18 cellular contexts compared by ENCODE assay signal in genomic region chr12:56362130-56363059, GRCh38. TPM values are rescaled to one million over a fixed set of nuclear protein-coding genes. Genes with fewer than 3 reads are reported as not detected.
DNase-seq lines count a peak whose midpoint lies in the region; ATAC-seq and TF ChIP-seq lines count a peak whose summit lies in the region.
"Had no signal": no experiment of that assay in that cellular context is flagged by ENCODE, and none has a peak within 500 bp of the region (broad histone marks: within the 10 kb centered on the region; RNA-seq: fewer than 3 reads in every experiment).

TSS of gene APOF (minus strand) at chr12:56362857. CDS start at chr12:56362745, 112 bp downstream.

- POLR2A ChIA-PET in T-cell (lab: Charles Lee), result no interaction called here

- intact Hi-C loops in spleen (cut with DNase I; ENCODE audit: low total_unique reads), result loop anchor here (10.0 kb wide), 1 partner anchor 82 kb away; the partner anchor contains the start of gene TIMELESS

- no peaks in the 10 kb centered on the region for H3K27me3 ChIP-seq in spleen (replicated peaks in 1 of 7)

- no peak for TF ChIP-seq POLR2A in spleen (IDR thresholded peaks at IDR 0.05)

- peaks cover 0 to 4% (median 0%) of the 10 kb centered on the region in 6 donors for H3K36me3 ChIP-seq in spleen

- H3K27ac Mint-ChIP-seq in activated T-cell treated with anti-CD3 and anti-CD28 coated beads, Interleukin-2, amount 50 U/mL, for 72 hours, result peak within 1 kb of the TSS; percentile 22
- H3K27ac Mint-ChIP-seq in T-cell (peak within 1 kb of the TSS; percentile 94 to 98), endothelial cell (ENCODE audit: unreplicated experiment) (no peak within 1 kb of the TSS)

- no peaks in the 10 kb centered on the region for H3K9me3 Mint-ChIP-seq in activated T-cell treated with anti-CD3 and anti-CD28 coated beads, Interleukin-2, amount 50 U/mL, for 72 hours
- H3K9me3 Mint-ChIP-seq in T-cell (no peaks in the 10 kb centered on the region), endothelial cell (ENCODE audit: unreplicated experiment) (no peaks in the 10 kb centered on the region)

- TF ChIP-seq CTCF in endothelial cell (IDR thresholded peaks at IDR 0.05; ENCODE audit: unreplicated experiment), result no peak
- no peak for TF ChIP-seq CTCF in spleen (IDR thresholded peaks at IDR 0.05 in 8 of 11, conservative IDR thresholded peaks at IDR 0.05 in 3 of 11)

- peak within 1 kb of the TSS in 1 of 8 donors; percentile 93 for H3K27ac ChIP-seq in spleen

- no peak within 1 kb of the TSS for H3K4me3 ChIP-seq in spleen

- CTCF ChIA-PET in T-cell (lab: Charles Lee), result interaction anchor here in 1 of 2 donors (1.1 kb wide), 2 partner anchors 9 to 102 kb away, joined by 3 read pairs; no protein-coding TSS in a partner anchor

- WGBS in spleen, 5 donors, result 89 to 93% (median 92%) methylated on average over 10 of the region's 10 CpGs

- H3K4me3 Mint-ChIP-seq in activated T-cell treated with anti-CD3 and anti-CD28 coated beads, Interleukin-2, amount 50 U/mL, for 72 hours, result peak within 1 kb of the TSS; percentile 88 to 94
- H3K4me3 Mint-ChIP-seq in T-cell, result peak within 1 kb of the TSS; percentile 84 to 96 (median 95)
- H3K4me3 Mint-ChIP-seq in endothelial cell (ENCODE audit: unreplicated experiment), result peak within 1 kb of the TSS; percentile 95

- DNase-seq in activated T-cell treated with anti-CD3 and anti-CD28 coated beads, Interleukin-2, amount 50 U/mL, for 72 hours, result no peak
- no peak for DNase-seq in activated T-cell treated with anti-CD3 and anti-CD28 coated beads, Interleukin-2, amount 50 U/mL, for 1 hour
- DNase-seq in T-cell (no peak), endothelial cell (ENCODE audit: low spot score) (no peak), spleen (peak; percentile 34), HK-2 (ENCODE audit: unreplicated experiment) (no peak)
- no peak for DNase-seq in NK-92 treated with Interleukin-12 subunit alpha and Interleukin-12 subunit beta, amount 100 ng/mL, for 24 hours (lab: John Stamatoyannopoulos, UW)
- DNase-seq: activated CD8-positive, alpha-beta memory T cell treated with anti-CD3 and anti-CD28 coated beads, Interleukin-2, amount 50 U/mL, for 4 hours; DMS79; NCI-H1436 treated with DMSO at 0.1 percent for 48 hours; NCI-H510A treated with DMSO at 0.1 percent for 48 hours; stimulated activated CD4-positive, alpha-beta T cell treated with anti-CD3 and anti-CD28 coated beads, Interleukin-1b, Interleukin-23, amount 100 ng/mL, for 48 hours had no signal

- no peak for ATAC-seq in activated T-cell treated with anti-CD3 and anti-CD28 coated beads, Interleukin-2, amount 50 U/mL, for 72 hours (replicated peaks in 1 of 2)
- ATAC-seq in T-cell (replicated peaks in 1 of 4), result no peak
- no peak for ATAC-seq in GM19324 (IDR thresholded peaks at IDR 0.05; ENCODE audit: low FRiP score, unreplicated experiment)

- H3K27me3 Mint-ChIP-seq in activated T-cell treated with anti-CD3 and anti-CD28 coated beads, Interleukin-2, amount 50 U/mL, for 72 hours (ENCODE audit: low read depth), result no peaks in the 10 kb centered on the region
- H3K27me3 Mint-ChIP-seq in T-cell, result no peaks in the 10 kb centered on the region
- peaks cover 4% of the 10 kb centered on the region for H3K27me3 Mint-ChIP-seq in endothelial cell (ENCODE audit: unreplicated experiment)

- no peaks in the 10 kb centered on the region for H3K9me3 ChIP-seq in spleen

- H3K4me1 Mint-ChIP-seq in activated T-cell treated with anti-CD3 and anti-CD28 coated beads, Interleukin-2, amount 50 U/mL, for 72 hours (ENCODE audit: low read depth), result peaks cover 38% of the 10 kb centered on the region
- H3K4me1 Mint-ChIP-seq in T-cell (peaks cover 24 to 33% (median 31%) of the 10 kb centered on the region in 3 donors), endothelial cell (ENCODE audit: unreplicated experiment) (peaks cover 9% of the 10 kb centered on the region)

- H3K36me3 Mint-ChIP-seq in activated T-cell treated with anti-CD3 and anti-CD28 coated beads, Interleukin-2, amount 50 U/mL, for 72 hours (ENCODE audit: insufficient read depth in 2 of 2), result peaks cover 0 to 5% of the 10 kb centered on the region in 2 donors
- no peaks in the 10 kb centered on the region for H3K36me3 Mint-ChIP-seq in T-cell
- H3K36me3 Mint-ChIP-seq in endothelial cell (ENCODE audit: low read depth, unreplicated experiment), result no peaks in the 10 kb centered on the region

- peaks cover 13 to 36% (median 28%) of the 10 kb centered on the region in 6 donors for H3K4me1 ChIP-seq in spleen

RNA-seq across cellular contexts. Expression of gene APOF, which starts in this region (rescaled TPM):
- total RNA-seq in activated T-cell treated with anti-CD3 and anti-CD28 coated beads, Interleukin-2, amount 50 U/mL, for 72 hours, result under 1 TPM in 1 of 2 donors, not detected in 1; 0.28 TPM
- not detected for total RNA-seq in T-cell
- total RNA-seq in endothelial cell (ENCODE audit: unreplicated experiment), result not detected
- not detected for total RNA-seq in spleen
- not detected for polyA plus RNA-seq in spleen
- total RNA-seq: bronchial epithelial cell, frontal cortex, renal cortical epithelial cell, RPMI7951, urinary bladder had no signal

Comparison
In these comparisons a context has a peak if more than half of its experiments do, and no peak if none do; other contexts are left out.
1. Peak in DNase-seq in spleen; RNA of the gene not detected or under 1 TPM.